8 cellular contexts compared by ENCODE assay signal in the genomic region with DNA sequence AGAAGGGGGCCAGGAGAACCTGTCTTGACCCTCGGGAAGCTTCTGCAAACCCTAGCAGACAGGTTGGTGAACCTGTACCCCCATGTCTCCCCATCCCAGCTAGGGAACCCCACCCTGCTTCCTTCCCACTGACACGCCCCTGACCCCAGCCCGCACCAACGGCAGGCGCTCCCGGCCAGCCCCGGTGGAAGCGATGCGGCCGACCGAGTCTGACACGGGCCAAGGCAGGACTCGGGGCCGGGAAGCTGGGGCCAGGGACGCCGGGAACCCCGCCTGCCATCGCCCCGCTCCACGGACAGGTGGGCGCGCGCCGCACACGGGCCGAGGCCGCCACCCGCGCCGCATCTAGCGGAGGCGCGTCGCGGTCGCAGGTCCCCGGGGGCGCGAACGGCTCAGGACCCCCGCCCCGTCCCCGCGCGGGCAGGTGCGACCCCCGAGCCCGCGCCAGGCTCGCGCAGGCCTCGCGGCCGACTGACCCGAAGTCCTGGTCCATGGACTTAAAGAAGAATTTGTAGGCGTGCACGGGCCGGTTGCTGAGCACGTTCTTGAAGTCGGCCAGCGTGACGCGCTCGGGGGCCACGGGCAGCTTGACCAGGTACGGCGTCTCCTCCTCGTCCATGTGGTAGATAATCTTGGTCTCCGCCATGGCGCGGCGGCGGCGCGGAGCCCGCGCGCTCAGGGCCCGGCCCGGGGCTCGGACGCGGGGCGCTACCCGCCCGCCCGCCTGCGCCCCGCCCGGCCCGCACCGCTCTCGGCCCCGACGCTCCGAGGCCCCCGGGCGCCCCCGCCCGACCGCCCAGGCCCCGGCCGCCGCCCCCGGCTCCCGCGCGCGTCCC. TPM values are rescaled to one million over a fixed set of nuclear protein-coding genes. Genes with fewer than 3 reads are reported as not detected.
A peak's percentile ranks its signal among the peaks of the same experiment; 100 is the strongest.
DNase-seq lines count a peak whose midpoint lies in the region; ATAC-seq lines count a peak whose summit lies in the region.

No MANE protein-coding gene starts in this region.

- peak overlapping the region; percentile 70 for H3K4me3 ChIP-seq in iPS-18a (ENCODE audit: low read length)

- H3K27me3 Mint-ChIP-seq in activated T-cell treated with anti-CD3 and anti-CD28 coated beads, Interleukin-2, amount 50 U/mL, for 24 hours: peaks cover 18% of the 10 kb centered on the region
- peaks cover 16 to 18% of the 10 kb centered on the region in 2 donors for H3K27me3 Mint-ChIP-seq in stimulated activated naive B cell treated with anti-CD40 and anti-IgM and Interleukin-4, amounts not matched to agents 10 μg/mL and 1 μg/mL and 100 μg/mL, for 72 hours

- no peak overlapping the region for H3K9ac ChIP-seq in iPS-18a (ENCODE audit: low read length)

- no peak overlapping the region for H3K27ac ChIP-seq in iPS-18a (ENCODE audit: low read length)

- peaks cover 35% of the 10 kb centered on the region for H3K4me1 Mint-ChIP-seq in activated T-cell treated with anti-CD3 and anti-CD28 coated beads, Interleukin-2, amount 50 U/mL, for 24 hours (ENCODE audit: low read depth)
- H3K4me1 Mint-ChIP-seq in stimulated activated naive B cell treated with anti-CD40 and anti-IgM and Interleukin-4, amounts not matched to agents 10 μg/mL and 1 μg/mL and 100 μg/mL, for 72 hours: peaks cover 24 to 52% of the 10 kb centered on the region in 2 donors

- H3K4me1 ChIP-seq in iPS-18a (ENCODE audit: control insufficient read depth, low read depth, low read length): peaks cover 18% of the 10 kb centered on the region

- DNase-seq in activated T-cell treated with anti-CD3 and anti-CD28 coated beads, Interleukin-2, amount 50 U/mL, for 24 hours: no peak
- no peak for DNase-seq in activated T-cell treated with anti-CD3 and anti-CD28 coated beads, Interleukin-2, amount 50 U/mL, for 1 hour
- no peak for DNase-seq in activated naive CD4-positive, alpha-beta T cell treated with anti-CD3 and anti-CD28 coated beads, Interleukin-2, amount 50 U/mL, for 72 hours (ENCODE audit: low spot score in 2 of 2)
- no peak for DNase-seq in stimulated activated naive B cell treated with anti-CD40 and anti-IgM and Interleukin-4, amounts not matched to agents 10 μg/mL and 1 μg/mL and 100 μg/mL, for 72 hours
- DNase-seq in stimulated activated CD4-positive, alpha-beta T cell treated with anti-CD3 and anti-CD28 coated beads, Interleukin-4, amount 100 ng/mL, for 1 hour: no peak
- no peak for DNase-seq in NCI-H226

- H3K36me3 Mint-ChIP-seq in activated T-cell treated with anti-CD3 and anti-CD28 coated beads, Interleukin-2, amount 50 U/mL, for 24 hours (ENCODE audit: low read depth): no peaks in the 10 kb centered on the region
- H3K36me3 Mint-ChIP-seq in activated naive CD4-positive, alpha-beta T cell treated with anti-CD3 and anti-CD28 coated beads, Interleukin-2, amount 50 U/mL, for 72 hours: no peaks in the 10 kb centered on the region
- peaks cover 1 to 5% of the 10 kb centered on the region in 2 donors for H3K36me3 Mint-ChIP-seq in stimulated activated naive B cell treated with anti-CD40 and anti-IgM and Interleukin-4, amounts not matched to agents 10 μg/mL and 1 μg/mL and 100 μg/mL, for 72 hours

- peak overlapping the region; percentile 82 for H3K4me3 Mint-ChIP-seq in activated T-cell treated with anti-CD3 and anti-CD28 coated beads, Interleukin-2, amount 50 U/mL, for 24 hours
- peak overlapping the region; percentile 82 to 84 for H3K4me3 Mint-ChIP-seq in stimulated activated naive B cell treated with anti-CD40 and anti-IgM and Interleukin-4, amounts not matched to agents 10 μg/mL and 1 μg/mL and 100 μg/mL, for 72 hours

- ATAC-seq in HG03342 (IDR thresholded peaks at IDR 0.05; ENCODE audit: unreplicated experiment): peak; percentile 28
- peak; percentile 9 to 40 for ATAC-seq in activated naive CD4-positive, alpha-beta T cell treated with anti-CD3 and anti-CD28 coated beads, Interleukin-2, amount 50 U/mL, for 72 hours
- ATAC-seq in stimulated activated naive B cell treated with anti-CD40 and anti-IgM and Interleukin-4, amounts not matched to agents 10 μg/mL and 1 μg/mL and 100 μg/mL, for 72 hours (replicated peaks): peak; percentile 48 to 51

- H3K27me3 ChIP-seq in iPS-18a (ENCODE audit: control insufficient read depth, insufficient read depth, low read length): peaks cover 15% of the 10 kb centered on the region

- peak overlapping the region; percentile 77 for H3K27ac Mint-ChIP-seq in activated T-cell treated with anti-CD3 and anti-CD28 coated beads, Interleukin-2, amount 50 U/mL, for 24 hours
- peak overlapping the region in 1 of 2 donors; percentile 65 for H3K27ac Mint-ChIP-seq in activated naive CD4-positive, alpha-beta T cell treated with anti-CD3 and anti-CD28 coated beads, Interleukin-2, amount 50 U/mL, for 72 hours
- H3K27ac Mint-ChIP-seq in stimulated activated naive B cell treated with anti-CD40 and anti-IgM and Interleukin-4, amounts not matched to agents 10 μg/mL and 1 μg/mL and 100 μg/mL, for 72 hours: peak overlapping the region; percentile 79

- no peaks in the 10 kb centered on the region for H3K36me3 ChIP-seq in iPS-18a (ENCODE audit: control insufficient read depth, low read depth, low read length)

- no peaks in the 10 kb centered on the region for H3K9me3 ChIP-seq in iPS-18a (ENCODE audit: control insufficient read depth, low read depth, low read length)

- H3K9me3 Mint-ChIP-seq in activated T-cell treated with anti-CD3 and anti-CD28 coated beads, Interleukin-2, amount 50 U/mL, for 24 hours: no peaks in the 10 kb centered on the region
- no peaks in the 10 kb centered on the region for H3K9me3 Mint-ChIP-seq in activated naive CD4-positive, alpha-beta T cell treated with anti-CD3 and anti-CD28 coated beads, Interleukin-2, amount 50 U/mL, for 72 hours
- H3K9me3 Mint-ChIP-seq in stimulated activated naive B cell treated with anti-CD40 and anti-IgM and Interleukin-4, amounts not matched to agents 10 μg/mL and 1 μg/mL and 100 μg/mL, for 72 hours: no peaks in the 10 kb centered on the region

RNA-seq across cellular contexts. Expression of a gene that starts 0.6 kb away (rescaled TPM):
- total RNA-seq in activated naive CD4-positive, alpha-beta T cell treated with anti-CD3 and anti-CD28 coated beads, Interleukin-2, amount 50 U/mL, for 72 hours: 10 to 100 TPM; 41.9 to 44.8 TPM

RNA-seq across cellular contexts. Expression of a gene that starts 9.7 kb away (rescaled TPM):
- under 1 TPM in 1 of 2 donors, not detected in 1; 0.66 TPM for total RNA-seq in activated naive CD4-positive, alpha-beta T cell treated with anti-CD3 and anti-CD28 coated beads, Interleukin-2, amount 50 U/mL, for 72 hours

RNA-seq across cellular contexts. Expression of a gene that starts 17.6 kb away (rescaled TPM):
- under 1 TPM; 0.32 to 0.43 TPM for total RNA-seq in activated naive CD4-positive, alpha-beta T cell treated with anti-CD3 and anti-CD28 coated beads, Interleukin-2, amount 50 U/mL, for 72 hours

RNA-seq across cellular contexts. Expression of a gene that starts 24.0 kb away (rescaled TPM):
- 10 to 100 TPM in 1 of 2 donors, 1 to 10 TPM in 1; 9.8 to 12.2 TPM for total RNA-seq in activated naive CD4-positive, alpha-beta T cell treated with anti-CD3 and anti-CD28 coated beads, Interleukin-2, amount 50 U/mL, for 72 hours

RNA-seq across cellular contexts. Expression of a gene that starts 24.2 kb away (rescaled TPM):
- 100 to 1,000 TPM; 119 to 142 TPM for total RNA-seq in activated naive CD4-positive, alpha-beta T cell treated with anti-CD3 and anti-CD28 coated beads, Interleukin-2, amount 50 U/mL, for 72 hours
